Comparison of ENCODE assay signal across 8 cellular contexts in genomic region chr10:14173391-14173705, GRCh38.
DNase-seq lines count a peak whose midpoint lies in the region; ATAC-seq and TF ChIP-seq lines count a peak whose summit lies in the region.

No MANE protein-coding gene starts in this region.

- H3K27me3 ChIP-seq in H7 (ENCODE audit: control insufficient read depth, insufficient read depth, low read length) (peaks cover 18% of the 10 kb centered on the region), hepatocyte (peaks cover 46% of the 10 kb centered on the region), Karpas-422 (ENCODE audit: low read length) (0 out of 2 replicates have a peak, but pooled peaks cover 3% of the 10 kb centered on the region)

- no peak for TF ChIP-seq CTCF in WI38 (IDR thresholded peaks at IDR 0.05; ENCODE audit: low read depth, low read length)
- no peak for TF ChIP-seq CTCF in hepatocyte (IDR thresholded peaks at IDR 0.05; ENCODE audit: poor library complexity)

- no peaks in the 10 kb centered on the region for H3K4me1 ChIP-seq in hepatocyte (ENCODE audit: insufficient read depth)
- H3K4me1 ChIP-seq in Karpas-422 (ENCODE audit: low read length), result no peaks in the 10 kb centered on the region

- H3K4me3 ChIP-seq in H7 (ENCODE audit: insufficient read depth, low read depth, low read length) (peak overlapping the region; percentile 59), WI38 (ENCODE audit: low read depth, low read length) (peak overlapping the region; percentile 60), hepatocyte (peak overlapping the region; percentile 41), skin epidermis (peak overlapping the region in 4 of 7 experiments; percentile 2 to 38 (median 16)), Karpas-422 (ENCODE audit: low read length) (no peak overlapping the region)

- H3K36me3 ChIP-seq in H7 (replicated peaks; ENCODE audit: control insufficient read depth, insufficient read depth, low read length) (no peaks in the 10 kb centered on the region), hepatocyte (replicated peaks; ENCODE audit: insufficient read depth, low read depth) (no peaks in the 10 kb centered on the region), Karpas-422 (ENCODE audit: insufficient read depth, low read length) (no peaks in the 10 kb centered on the region)

- H3K27ac ChIP-seq in hepatocyte (peak overlapping the region; percentile 72), skin epidermis (no peak overlapping the region), Karpas-422 (ENCODE audit: low read length) (no peak overlapping the region)

- H3K79me2 ChIP-seq in hepatocyte, result no peaks in the 10 kb centered on the region
- H3K79me2 ChIP-seq in Karpas-422 (ENCODE audit: low read length), result no peaks in the 10 kb centered on the region

- H3K4me2 ChIP-seq in hepatocyte (peak overlapping the region; percentile 82), Karpas-422 (ENCODE audit: low read depth, low read length, poor library complexity, severe bottlenecking) (no peak overlapping the region)

- no peak overlapping the region for H3K9ac ChIP-seq in Karpas-422 (ENCODE audit: low read length)

- no peak for DNase-seq in H7
- DNase-seq in hepatocyte (ENCODE audit: low spot score), result no peak
- no peak for DNase-seq in NCI-H187 (lab: John Stamatoyannopoulos, UW)
- no peak for DNase-seq in Karpas-422
- no peak for DNase-seq in iPS-NIHi11 (ENCODE audit: low spot score)

- H3K9me3 ChIP-seq in hepatocyte (ENCODE audit: low read depth), result no peaks in the 10 kb centered on the region
- no peaks in the 10 kb centered on the region for H3K9me3 ChIP-seq in Karpas-422 (ENCODE audit: low read length)

- H3K9me2 ChIP-seq in hepatocyte (replicated peaks; ENCODE audit: insufficient read depth), result no peaks in the 10 kb centered on the region
- no peaks in the 10 kb centered on the region for H3K9me2 ChIP-seq in Karpas-422 (replicated peaks; ENCODE audit: insufficient read depth, low read length)

- no peak for ATAC-seq in GM21786 (IDR thresholded peaks at IDR 0.05; ENCODE audit: unreplicated experiment)

- H4K20me1 ChIP-seq in hepatocyte (ENCODE audit: insufficient read depth, poor library complexity, severe bottlenecking), result no peaks in the 10 kb centered on the region
- H4K20me1 ChIP-seq in Karpas-422 (ENCODE audit: insufficient read depth, low read depth, low read length), result no peaks in the 10 kb centered on the region

- H2AFZ ChIP-seq in hepatocyte (peak overlapping the region; percentile 62), Karpas-422 (ENCODE audit: low read length) (no peak overlapping the region)

- 5% methylated on average over 6 of the region's 6 CpGs for WGBS in hepatocyte (ENCODE audit: low lambda C conversion rate, missing lambda C conversion rate)
